20 cellular contexts compared by ENCODE assay signal in genomic region chr1:29953938-29954337, GRCh38.
"Had no signal": no experiment of that assay in that cellular context is flagged by ENCODE, and none has a peak within 500 bp of the region (broad histone marks: within the 10 kb centered on the region; RNA-seq: fewer than 3 reads in every experiment).

No MANE protein-coding gene starts in this region.

- H3K27me3 ChIP-seq: SJSA1 had no signal

- DNase-seq: KBM-7, MV-4-11, NCI-H1048, NCI-H1105, NCI-H1417, NCI-H1436 treated with DMSO at 0.1 percent for 48 hours, NCI-H1694 treated with DMSO at 0.1 percent for 48 hours, NCI-H1930, NCI-H2081, NCI-H2107, NCI-H2227 treated with DMSO at 0.1 percent for 48 hours, NCI-H524, NCI-H69, NCI-H774, Right ventricle myocardium superior, RPMI8226, SIG-M5 had no signal

- H3K4me1 ChIP-seq: SJSA1 had no signal

- H3K36me3 ChIP-seq: SJSA1 had no signal

- H3K4me3 ChIP-seq: SJSA1, SK-N-MC had no signal

- H3K27ac ChIP-seq: SJSA1, SK-N-MC had no signal

- FAIRE-seq: RCC 7860 had no signal
